In the genomic region with DNA sequence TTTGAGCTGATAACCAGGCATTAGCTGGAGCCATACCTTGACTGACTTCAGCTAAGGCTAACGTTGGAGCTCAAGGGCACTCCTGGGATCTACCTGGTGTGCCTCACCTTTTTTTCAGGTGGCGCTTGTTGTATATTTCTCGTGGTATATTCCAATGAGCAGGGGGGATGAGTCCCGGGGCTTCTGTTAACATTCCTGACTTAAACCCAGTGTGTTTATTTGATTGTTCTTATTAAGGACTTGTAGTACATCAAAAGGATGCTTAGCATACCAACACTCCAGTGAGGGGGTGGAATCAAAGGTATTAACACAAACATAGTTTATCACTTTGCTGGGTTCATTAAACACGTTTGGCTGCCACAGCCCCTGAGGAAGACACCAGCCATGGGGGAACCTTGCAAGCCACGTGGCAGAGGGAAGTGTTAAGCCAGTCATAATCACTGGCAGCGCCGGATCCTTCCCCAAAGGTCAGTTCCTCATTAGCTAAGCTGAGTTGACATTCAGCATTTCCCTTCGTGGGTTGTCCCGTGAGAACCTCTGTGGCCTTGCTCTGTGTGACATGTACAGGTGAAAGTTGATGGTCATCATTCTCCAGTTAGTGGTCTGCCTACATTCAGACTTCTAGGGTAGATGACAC, we compare ENCODE assay signal across 8 cellular contexts.
DNase-seq lines count a peak whose midpoint lies in the region; ATAC-seq and TF ChIP-seq lines count a peak whose summit lies in the region.

No MANE protein-coding gene starts in this region.

- H3K4me2 ChIP-seq in HCT116 (ENCODE audit: low read length): peak overlapping the region; percentile 67

- H3K27me3 ChIP-seq in HCT116 (ENCODE audit: insufficient read depth, low read length) (no peaks in the 10 kb centered on the region), esophagus muscularis mucosa (no peaks in the 10 kb centered on the region), HAP-1 (ENCODE audit: low read depth) (no peaks in the 10 kb centered on the region)

- CTCF ChIA-PET in HCT116 (lab: Charles Lee): interaction anchor here (1.1 kb wide), 1 partner anchor 19 kb away, joined by 3 read pairs; no protein-coding TSS in a partner anchor

- POLR2A ChIA-PET in HCT116 (lab: Charles Lee): no interaction called here

- no peaks in the 10 kb centered on the region for H3K36me3 ChIP-seq in HCT116 (ENCODE audit: control insufficient read depth in 1 of 2, insufficient read depth in 2 of 2, low read length in 2 of 2)
- peaks cover 0 to 18% (median 5%) of the 10 kb centered on the region in 4 donors for H3K36me3 ChIP-seq in esophagus muscularis mucosa
- H3K36me3 ChIP-seq in HAP-1 (replicated peaks): 0 out of 2 replicates have a peak, but pooled peaks cover 3% of the 10 kb centered on the region

- H2AFZ ChIP-seq in HCT116 (ENCODE audit: low read depth, low read length, poor library complexity, severe bottlenecking): no peak overlapping the region

- H3K9ac ChIP-seq in HCT116 (ENCODE audit: low read length): peak overlapping the region; percentile 75

- RAD21 ChIA-PET in HCT116 (lab: Charles Lee; ENCODE audit: low non-redundant PET in 1 of 2, low total read pairs in 2 of 2, uncharacterized antibody in 2 of 2, unreplicated experiment in 2 of 2): no interaction called here

- no TSS peak for BruUV-seq in HCT116 (replicated peaks; lab: Mats Ljungman, UMichigan)

- no peaks in the 10 kb centered on the region for H3K9me3 Mint-ChIP-seq in osteocyte (ENCODE audit: unreplicated experiment)

- no peak for TF ChIP-seq POLR2A in HCT116 (IDR thresholded peaks at IDR 0.05; ENCODE audit: borderline replicate concordance, extremely low read depth, insufficient read depth, insufficient read length)
- no peak for TF ChIP-seq POLR2A in esophagus muscularis mucosa (IDR thresholded peaks at IDR 0.05; ENCODE audit: low read depth)

- intact Hi-C loops in HCT116 (cut with micrococcal nuclease) (no loop called here), esophagus muscularis mucosa (cut with DNase I) (no loop called here)

- no peaks in the 10 kb centered on the region for H3K79me2 ChIP-seq in HCT116 (ENCODE audit: insufficient read depth, low read length)

- H3K4me1 ChIP-seq in HCT116 (ENCODE audit: control insufficient read depth in 1 of 2, insufficient read depth in 2 of 2, low read length in 2 of 2) (peaks cover 71 to 94% of the 10 kb centered on the region in 2 experiments), esophagus muscularis mucosa (peaks cover 71 to 100% (median 100%) of the 10 kb centered on the region in 4 donors), HAP-1 (peaks cover 29% of the 10 kb centered on the region)

- no peaks in the 10 kb centered on the region for H4K20me1 ChIP-seq in HCT116 (ENCODE audit: insufficient read depth)

- H3K4me3 ChIP-seq in HCT116 (replicated peaks in 1 of 2; ENCODE audit: low read depth in 1 of 2, low read length in 2 of 2) (peak overlapping the region in 1 of 2 experiments; percentile 38), esophagus muscularis mucosa (no peak overlapping the region), HAP-1 (no peak overlapping the region)

- H3K9me3 ChIP-seq in HCT116 (ENCODE audit: control insufficient read depth in 1 of 2, insufficient read depth in 1 of 2, low read depth in 1 of 2, low read length in 2 of 2) (no peaks in the 10 kb centered on the region), esophagus muscularis mucosa (no peaks in the 10 kb centered on the region), HAP-1 (no peaks in the 10 kb centered on the region)

- TF ChIP-seq RAD21 in HCT116 (IDR thresholded peaks at IDR 0.05; ENCODE audit: low read depth): no peak

- H3K27ac ChIP-seq in C4-2B: peak overlapping the region; percentile 13; the same call in 1 of the 2 replicates
- H3K27ac ChIP-seq in HCT116 (ENCODE audit: low read depth, low read length): peak overlapping the region; percentile 86
- H3K27ac ChIP-seq in esophagus muscularis mucosa (replicated peaks in 1 of 4): peak overlapping the region; percentile 84 to 97 (median 92)

- no peak for TF ChIP-seq CTCF in C4-2B (conservative IDR thresholded peaks at IDR 0.05)
- TF ChIP-seq CTCF in HCT116 (IDR thresholded peaks at IDR 0.05 in 2 of 3, conservative IDR thresholded peaks at IDR 0.05 in 1 of 3; ENCODE audit: borderline replicate concordance in 1 of 3, insufficient read depth in 1 of 3, low read depth in 2 of 3, low read length in 2 of 3): no peak
- TF ChIP-seq CTCF in esophagus muscularis mucosa (IDR thresholded peaks at IDR 0.05): no peak
- no peak for TF ChIP-seq CTCF in osteocyte (IDR thresholded peaks at IDR 0.05)

- DNase-seq in HCT116 (ENCODE audit: low read depth, low spot score) (no peak), RPMI7951 (ENCODE audit: low read depth) (peak; percentile 25), esophagus muscularis mucosa (ENCODE audit: extremely low spot score) (no peak), osteocyte (ENCODE audit: extremely low spot score, unreplicated experiment) (no peak), HAP-1 (ENCODE audit: low spot score in 2 of 2) (no peak)
- no peak for DNase-seq in stimulated activated CD4-positive, alpha-beta T cell treated with anti-CD3 and anti-CD28 coated beads, Interleukin-1b, Interleukin-23, amount 100 ng/mL, for 48 hours
- no peak for DNase-seq in activated effector memory CD4-positive, alpha-beta T cell treated with anti-CD3 and anti-CD28 coated beads, Interleukin-2, amount 50 U/mL, for 16 hours

- H3K36me3 Mint-ChIP-seq in osteocyte (ENCODE audit: unreplicated experiment): peaks cover 10% of the 10 kb centered on the region

- H3K4me3 Mint-ChIP-seq in osteocyte (ENCODE audit: unreplicated experiment): no peak overlapping the region

- H3K27me3 Mint-ChIP-seq in osteocyte (ENCODE audit: unreplicated experiment): no peaks in the 10 kb centered on the region

- TF ChIP-seq EP300 in esophagus muscularis mucosa (IDR thresholded peaks at IDR 0.05): no peak

- no peaks in the 10 kb centered on the region for H3K9me2 ChIP-seq in HCT116 (ENCODE audit: insufficient read depth)

- H3K4me1 Mint-ChIP-seq in osteocyte (ENCODE audit: unreplicated experiment): peaks cover 53% of the 10 kb centered on the region

- peak overlapping the region; percentile 99 for H3K27ac Mint-ChIP-seq in osteocyte (ENCODE audit: unreplicated experiment)

- WGBS in esophagus muscularis mucosa: 18% methylated on average over 10 of the region's 10 CpGs

- ATAC-seq in HCT116: peak; percentile 18

- in situ Hi-C loops in HAP-1 (cut with MboI; ENCODE audit: low sequenced_read_pairs): no loop called here

TF ChIP-seq in HCT116, 20 proteins besides CTCF, POLR2A, EP300 and RAD21:
- TF ChIP-seq TCF7L2 (IDR thresholded peaks at IDR 0.05; ENCODE audit: borderline replicate concordance, extremely low read depth, insufficient read depth, insufficient read length) (peak; percentile 82), EZH2phosphoT487 (IDR thresholded peaks at IDR 0.05; ENCODE audit: borderline replicate concordance) (no peak), SRF (IDR thresholded peaks at IDR 0.05; ENCODE audit: low read depth) (no peak)
- TF ChIP-seq, protein P1, sequence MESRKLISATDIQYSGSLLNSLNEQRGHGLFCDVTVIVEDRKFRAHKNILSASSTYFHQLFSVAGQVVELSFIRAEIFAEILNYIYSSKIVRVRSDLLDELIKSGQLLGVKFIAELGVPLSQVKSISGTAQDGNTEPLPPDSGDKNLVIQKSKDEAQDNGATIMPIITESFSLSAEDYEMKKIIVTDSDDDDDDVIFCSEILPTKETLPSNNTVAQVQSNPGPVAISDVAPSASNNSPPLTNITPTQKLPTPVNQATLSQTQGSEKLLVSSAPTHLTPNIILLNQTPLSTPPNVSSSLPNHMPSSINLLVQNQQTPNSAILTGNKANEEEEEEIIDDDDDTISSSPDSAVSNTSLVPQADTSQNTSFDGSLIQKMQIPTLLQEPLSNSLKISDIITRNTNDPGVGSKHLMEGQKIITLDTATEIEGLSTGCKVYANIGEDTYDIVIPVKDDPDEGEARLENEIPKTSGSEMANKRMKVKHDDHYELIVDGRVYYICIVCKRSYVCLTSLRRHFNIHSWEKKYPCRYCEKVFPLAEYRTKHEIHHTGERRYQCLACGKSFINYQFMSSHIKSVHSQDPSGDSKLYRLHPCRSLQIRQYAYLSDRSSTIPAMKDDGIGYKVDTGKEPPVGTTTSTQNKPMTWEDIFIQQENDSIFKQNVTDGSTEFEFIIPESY (IDR thresholded peaks at IDR 0.05; ENCODE audit: extremely low read depth, insufficient replicate concordance, low read length): no peak

Comparison
In these comparisons a context has a peak if more than half of its experiments do, and no peak if none do; other contexts are left out.
1. H3K27ac ChIP-seq: peak in every context shown above with its lines; median percentile 92 in esophagus muscularis mucosa; 86 in HCT116; 13 in C4-2B.